ENCODE assay signal across 8 cellular contexts in the genomic region with DNA sequence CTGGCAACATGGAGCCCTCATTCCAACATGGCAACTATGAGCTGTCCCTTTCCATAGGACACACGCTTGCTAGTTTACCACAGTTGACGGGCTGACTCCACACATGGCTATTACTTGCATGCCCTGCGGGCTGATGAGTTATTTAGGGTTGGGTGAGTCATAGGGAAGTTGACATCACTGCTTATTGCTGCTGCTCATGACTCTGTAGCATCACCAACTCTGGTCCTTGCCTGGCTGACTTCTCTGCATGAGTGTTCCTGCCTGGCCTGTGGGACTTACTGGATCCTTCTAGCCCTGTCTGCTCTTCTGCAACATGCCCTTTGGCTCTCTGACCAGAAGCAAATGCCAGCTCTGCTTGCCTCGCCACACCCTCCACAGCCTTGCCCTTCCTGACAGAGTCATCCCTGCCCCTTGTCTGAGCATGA.
DNase-seq lines count a peak whose midpoint lies in the region; ATAC-seq and TF ChIP-seq lines count a peak whose summit lies in the region.

No MANE protein-coding gene starts in this region.

- H3K4me3 Mint-ChIP-seq in endothelial cell (ENCODE audit: unreplicated experiment): no peak overlapping the region

- H3K9ac ChIP-seq in skeletal muscle tissue (ENCODE audit: low read depth in 1 of 3, low read length in 3 of 3): no peak overlapping the region

- H3K27me3 ChIP-seq in skeletal muscle tissue (ENCODE audit: control insufficient read depth in 3 of 3, insufficient read depth in 3 of 3, low read length in 3 of 3): no peaks in the 10 kb centered on the region

- no peaks in the 10 kb centered on the region for H3K9me3 ChIP-seq in skeletal muscle tissue (ENCODE audit: control insufficient read depth in 3 of 3, low read length in 3 of 3)

- H3K36me3 ChIP-seq in skeletal muscle tissue (ENCODE audit: control insufficient read depth in 3 of 3, insufficient read depth in 3 of 3, low read length in 3 of 3): peaks cover 27 to 64% (median 44%) of the 10 kb centered on the region in 3 donors

- no peaks in the 10 kb centered on the region for H3K4me1 Mint-ChIP-seq in endothelial cell (ENCODE audit: unreplicated experiment)

- no peaks in the 10 kb centered on the region for H3K9me3 Mint-ChIP-seq in endothelial cell (ENCODE audit: unreplicated experiment)

- H3K27ac Mint-ChIP-seq in endothelial cell (ENCODE audit: unreplicated experiment): no peak overlapping the region

- peaks cover 12% of the 10 kb centered on the region for H3K36me3 Mint-ChIP-seq in endothelial cell (ENCODE audit: low read depth, unreplicated experiment)

- H3K27ac ChIP-seq in skeletal muscle tissue (ENCODE audit: low read depth, low read length): peak overlapping the region; percentile 78

- H3K27me3 Mint-ChIP-seq in endothelial cell (ENCODE audit: unreplicated experiment): no peaks in the 10 kb centered on the region

- peak; percentile 1 for DNase-seq in stimulated activated naive CD4-positive, alpha-beta T cell treated with Interleukin-2 at 50 U/mL for 16 hours (lab: John Stamatoyannopoulos, UW)
- DNase-seq in stimulated activated naive CD4-positive, alpha-beta T cell (lab: John Stamatoyannopoulos, UW): no peak
- DNase-seq in RPMI7951 (ENCODE audit: low read depth) (peak; percentile 100), fibroblast of peridontal ligament (ENCODE audit: extremely low read depth) (peak; percentile 99), NCI-H345 (lab: John Stamatoyannopoulos, UW) (no peak), endothelial cell (ENCODE audit: low spot score) (no peak)

- no peak for TF ChIP-seq CTCF in endothelial cell (IDR thresholded peaks at IDR 0.05; ENCODE audit: unreplicated experiment)

- peak; percentile 62 for ATAC-seq in HG02970 (IDR thresholded peaks at IDR 0.05; ENCODE audit: low FRiP score, unreplicated experiment)

- H3K4me1 ChIP-seq in skeletal muscle tissue (ENCODE audit: control insufficient read depth in 3 of 3, insufficient read depth in 3 of 3, low read length in 3 of 3): peaks cover 3 to 7% (median 3%) of the 10 kb centered on the region in 3 donors

- no peak overlapping the region for H3K4me3 ChIP-seq in skeletal muscle tissue (ENCODE audit: low read length in 3 of 3)

Comparison
In these comparisons a context has a peak if more than half of its experiments do, and no peak if none do; other contexts are left out.
1. DNase-seq: peak in stimulated activated naive CD4-positive, alpha-beta T cell treated with Interleukin-2 at 50 U/mL for 16 hours (single experiment), RPMI7951 (single experiment) and fibroblast of peridontal ligament (single experiment); none in stimulated activated naive CD4-positive, alpha-beta T cell (0 of 6), NCI-H345 (single experiment) and endothelial cell (single experiment).